ENCODE assay signal across 8 cellular contexts in genomic region chr3:94249491-94250079, GRCh38.
DNase-seq lines count a peak whose midpoint lies in the region; TF ChIP-seq lines count a peak whose summit lies in the region.

No MANE protein-coding gene starts in this region.

- no peak for TF ChIP-seq POLR2A in spleen (IDR thresholded peaks at IDR 0.05)

- H3K27ac ChIP-seq in ascending aorta: no peak overlapping the region
- no peak overlapping the region for H3K27ac ChIP-seq in spleen

- H3K36me3 ChIP-seq in ascending aorta (no peaks in the 10 kb centered on the region), spleen (no peaks in the 10 kb centered on the region)

- intact Hi-C loops in ascending aorta (cut with DNase I) (no loop called here), spleen (cut with DNase I; ENCODE audit: low total_unique reads) (no loop called here)

- H3K27me3 ChIP-seq in ascending aorta (no peaks in the 10 kb centered on the region), spleen (replicated peaks in 1 of 7) (peaks cover 0 to 8% (median 0%) of the 10 kb centered on the region in 7 donors)

- no peaks in the 10 kb centered on the region for H3K9me3 ChIP-seq in ascending aorta
- H3K9me3 ChIP-seq in spleen: no peaks in the 10 kb centered on the region

- no peak overlapping the region for H3K4me3 ChIP-seq in GM12865 (ENCODE audit: low read depth, low read length)
- H3K4me3 ChIP-seq in ascending aorta: no peak overlapping the region
- no peak overlapping the region for H3K4me3 ChIP-seq in spleen

- no peaks in the 10 kb centered on the region for H3K4me1 ChIP-seq in ascending aorta
- H3K4me1 ChIP-seq in spleen: no peaks in the 10 kb centered on the region

- 27 to 42% (median 30%) methylated on average over 5 of the region's 5 CpGs for WGBS in spleen, 5 donors

- TF ChIP-seq CTCF in GM12865 (IDR thresholded peaks at IDR 0.05; ENCODE audit: insufficient read depth, low read depth, low read length, missing control alignments) (peak; percentile 83), ascending aorta (IDR thresholded peaks at IDR 0.05) (peak; percentile 24 to 70 (median 55)), spleen (IDR thresholded peaks at IDR 0.05 in 8 of 11, conservative IDR thresholded peaks at IDR 0.05 in 3 of 11) (peak; percentile 26 to 79 (median 64))

- peak; percentile 69 for DNase-seq in GM12865 (ENCODE audit: low read depth)
- DNase-seq in H4 (ENCODE audit: low spot score): peak; percentile 67
- DNase-seq in M059J (ENCODE audit: low read depth): peak; percentile 53
- DNase-seq in T-helper 1 cell: peak; percentile 15 to 39 (median 27)
- DNase-seq in ascending aorta (ENCODE audit: low spot score in 2 of 2): peak in 1 of 2 donors; percentile 67
- peak in 33 of 51 donors; percentile 1 to 75 (median 16) for DNase-seq in hypothalamus (lab: John Stamatoyannopoulos, UW)
- peak; percentile 77 for DNase-seq in spleen
- DNase-seq in mesenteric fat pad (ENCODE audit: low spot score): no peak
